Comparison of ENCODE assay signal across 15 cellular contexts in the genomic region with DNA sequence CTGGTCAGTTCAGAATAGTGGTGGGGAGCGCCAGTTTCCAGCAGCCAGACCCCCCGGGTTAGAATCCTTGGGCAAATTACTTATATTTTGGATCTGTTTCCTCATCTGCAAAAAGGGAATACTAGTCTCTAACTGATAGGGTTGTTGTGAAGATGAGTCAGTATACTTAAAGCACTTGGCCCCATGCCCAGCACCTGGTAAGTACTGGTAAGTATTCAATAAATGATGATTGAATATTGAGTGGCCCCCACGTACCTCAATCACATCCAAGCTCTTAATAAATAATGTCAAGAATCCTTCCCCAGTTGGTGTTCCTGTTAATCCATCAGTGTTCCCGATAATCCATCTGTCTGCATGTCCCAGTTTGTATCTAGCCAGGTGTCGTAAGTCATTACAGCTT. TPM values are rescaled to one million over a fixed set of nuclear protein-coding genes. Genes with fewer than 3 reads are reported as not detected.
DNase-seq lines count a peak whose midpoint lies in the region; ATAC-seq and TF ChIP-seq lines count a peak whose summit lies in the region.
"Had no signal": no experiment of that assay in that cellular context is flagged by ENCODE, and none has a peak within 500 bp of the region (broad histone marks: within the 10 kb centered on the region; RNA-seq: fewer than 3 reads in every experiment).

No MANE protein-coding gene starts in this region.

- no peak for TF ChIP-seq CTCF in brain (conservative IDR thresholded peaks at IDR 0.05)

- no peak for ATAC-seq in activated CD8-positive, alpha-beta memory T cell treated with anti-CD3 and anti-CD28 coated beads, Interleukin-2, amount 10 ng/mL, durations not matched to agents 7 days and 5 days
- ATAC-seq in GM18870 (IDR thresholded peaks at IDR 0.05; ENCODE audit: unreplicated experiment) = no peak
- ATAC-seq: body of pancreas, gastroesophageal sphincter had no signal

- H3K27me3 Mint-ChIP-seq in activated CD8-positive, alpha-beta memory T cell treated with anti-CD3 and anti-CD28 coated beads, Interleukin-2, amount 10 ng/mL, durations not matched to agents 7 days and 5 days = no peaks in the 10 kb centered on the region
- no peaks in the 10 kb centered on the region for H3K27me3 Mint-ChIP-seq in brain
- H3K27me3 Mint-ChIP-seq: memory B cell had no signal

- no peak overlapping the region for H3K4me3 Mint-ChIP-seq in activated CD8-positive, alpha-beta memory T cell treated with anti-CD3 and anti-CD28 coated beads, Interleukin-2, amount 10 ng/mL, durations not matched to agents 7 days and 5 days
- no peak overlapping the region for H3K4me3 Mint-ChIP-seq in brain
- H3K4me3 Mint-ChIP-seq: memory B cell had no signal

- H3K27ac Mint-ChIP-seq in activated CD8-positive, alpha-beta memory T cell treated with anti-CD3 and anti-CD28 coated beads, Interleukin-2, amount 10 ng/mL, durations not matched to agents 7 days and 5 days = peak overlapping the region; percentile 52
- peak overlapping the region in 4 of 5 experiments; percentile 40 to 91 (median 52) for H3K27ac Mint-ChIP-seq in brain

- CTCF ChIA-PET in activated CD8-positive, alpha-beta memory T cell treated with anti-CD3 and anti-CD28 coated beads, Interleukin-2, amount 10 ng/mL, durations not matched to agents 7 days and 5 days (lab: Charles Lee) = interaction anchor here (1.2 to 1.7 kb wide), 3 partner anchors 23 to 59 kb away, joined by 3 to 5 read pairs (median 4); no protein-coding TSS in a partner anchor

- no peak for DNase-seq in activated CD8-positive, alpha-beta memory T cell treated with anti-CD3 and anti-CD28 coated beads, Interleukin-2, amount 10 ng/mL, durations not matched to agents 7 days and 5 days
- no peak for DNase-seq in activated CD8-positive, alpha-beta memory T cell treated with anti-CD3 and anti-CD28 coated beads for 24 hours
- peak; percentile 21 for DNase-seq in OCI-M1 (lab: John Stamatoyannopoulos, UW)
- DNase-seq in posterior vena cava (ENCODE audit: low spot score) = peak; percentile 23
- DNase-seq in germinal center (ENCODE audit: low spot score) = no peak
- no peak for DNase-seq in MV-4-11 (lab: John Stamatoyannopoulos, UW)
- DNase-seq: activated CD4-positive, alpha-beta T cell treated with anti-CD3 and anti-CD28 coated beads, Interleukin-2, amount 50 U/mL, for 4 hours; body of pancreas; NCI-H1105; PC-9; thyroid gland had no signal

- intact Hi-C loops in posterior vena cava (cut with DNase I) = no loop called here

- peaks cover 52% of the 10 kb centered on the region for H3K36me3 Mint-ChIP-seq in activated CD8-positive, alpha-beta memory T cell treated with anti-CD3 and anti-CD28 coated beads, Interleukin-2, amount 10 ng/mL, durations not matched to agents 7 days and 5 days
- H3K36me3 Mint-ChIP-seq in brain = peaks cover 35% of the 10 kb centered on the region

- no peaks in the 10 kb centered on the region for H3K9me3 Mint-ChIP-seq in activated CD8-positive, alpha-beta memory T cell treated with anti-CD3 and anti-CD28 coated beads, Interleukin-2, amount 10 ng/mL, durations not matched to agents 7 days and 5 days (ENCODE audit: low read depth)
- no peaks in the 10 kb centered on the region for H3K9me3 Mint-ChIP-seq in brain
- H3K9me3 Mint-ChIP-seq: memory B cell had no signal

- peaks cover 28% of the 10 kb centered on the region for H3K4me1 Mint-ChIP-seq in activated CD8-positive, alpha-beta memory T cell treated with anti-CD3 and anti-CD28 coated beads, Interleukin-2, amount 10 ng/mL, durations not matched to agents 7 days and 5 days
- no peaks in the 10 kb centered on the region for H3K4me1 Mint-ChIP-seq in brain
- H3K4me1 Mint-ChIP-seq: memory B cell had no signal

RNA-seq across cellular contexts. Expression of a gene that starts 12.1 kb away (rescaled TPM):
- total RNA-seq in activated CD8-positive, alpha-beta memory T cell treated with anti-CD3 and anti-CD28 coated beads, Interleukin-2, amount 10 ng/mL, durations not matched to agents 7 days and 5 days = 10 to 100 TPM; 26.0 to 29.7 TPM
- 25.9 TPM for polyA plus RNA-seq in brain (ENCODE audit: insufficient read depth, low read depth, low replicate concordance)
- 10 to 100 TPM; 18.0 to 25.1 TPM for total RNA-seq in posterior vena cava

RNA-seq across cellular contexts. Expression of a gene that starts 21.3 kb away (rescaled TPM):
- total RNA-seq in activated CD8-positive, alpha-beta memory T cell treated with anti-CD3 and anti-CD28 coated beads, Interleukin-2, amount 10 ng/mL, durations not matched to agents 7 days and 5 days = 10 to 100 TPM in 1 of 2 experiments, 1 to 10 TPM in 1; 7.5 to 10.2 TPM
- polyA plus RNA-seq in brain (ENCODE audit: insufficient read depth, low read depth, low replicate concordance) = 14.3 TPM
- 10 to 100 TPM; 11.9 to 24.8 TPM for total RNA-seq in posterior vena cava

RNA-seq across cellular contexts. Expression of a gene that starts 21.7 kb away (rescaled TPM):
- 100 to 1,000 TPM; 155 to 216 TPM for total RNA-seq in activated CD8-positive, alpha-beta memory T cell treated with anti-CD3 and anti-CD28 coated beads, Interleukin-2, amount 10 ng/mL, durations not matched to agents 7 days and 5 days
- polyA plus RNA-seq in brain (ENCODE audit: insufficient read depth, low read depth, low replicate concordance) = 16.2 TPM
- total RNA-seq in posterior vena cava = 10 to 100 TPM; 30.1 to 31.5 TPM

RNA-seq across cellular contexts. Expression of a gene that starts 33.5 kb away (rescaled TPM):
- total RNA-seq in activated CD8-positive, alpha-beta memory T cell treated with anti-CD3 and anti-CD28 coated beads, Interleukin-2, amount 10 ng/mL, durations not matched to agents 7 days and 5 days = 10 to 100 TPM; 88.5 to 91.2 TPM
- polyA plus RNA-seq in brain (ENCODE audit: insufficient read depth, low read depth, low replicate concordance) = 58.9 TPM
- total RNA-seq in posterior vena cava = 10 to 100 TPM; 32.4 to 32.5 TPM

RNA-seq across cellular contexts. Expression of a gene that starts 50.2 kb away (rescaled TPM):
- 1 to 10 TPM in 1 of 2 experiments, under 1 TPM in 1; 0.64 to 2.2 TPM for total RNA-seq in activated CD8-positive, alpha-beta memory T cell treated with anti-CD3 and anti-CD28 coated beads, Interleukin-2, amount 10 ng/mL, durations not matched to agents 7 days and 5 days
- 14.3 TPM for polyA plus RNA-seq in brain (ENCODE audit: insufficient read depth, low read depth, low replicate concordance)
- 10 to 100 TPM; 33.1 to 47.4 TPM for total RNA-seq in posterior vena cava

Comparison
In these comparisons a context has a peak if more than half of its experiments do, and no peak if none do; other contexts are left out.
1. DNase-seq: peak in OCI-M1 (single experiment) and posterior vena cava (single experiment); none in activated CD8-positive, alpha-beta memory T cell treated with anti-CD3 and anti-CD28 coated beads, Interleukin-2, amount 10 ng/mL, durations not matched to agents 7 days and 5 days (single experiment), activated CD8-positive, alpha-beta memory T cell treated with anti-CD3 and anti-CD28 coated beads for 24 hours (single experiment), germinal center (single experiment) and MV-4-11 (single experiment).
2. RNA of a gene that starts 21.7 kb away (total RNA-seq): 155 to 216 TPM in activated CD8-positive, alpha-beta memory T cell treated with anti-CD3 and anti-CD28 coated beads, Interleukin-2, amount 10 ng/mL, durations not matched to agents 7 days and 5 days; 30.1 to 31.5 TPM in posterior vena cava; every median in the first group is over 4 times any median in the second.